Comparison of ENCODE assay signal across 1 cellular context in genomic region chr2:45396671-45397070, GRCh38.
A peak's percentile ranks its signal among the peaks of the same experiment; 100 is the strongest.
TF ChIP-seq lines count a peak whose summit lies in the region.

No MANE protein-coding gene starts in this region.

TF ChIP-seq in HEK293, 187 proteins besides CTCF, POLR2A, EP300 and RAD21 (continued from another document and continues in another):
- TF ChIP-seq PRDM6 (tag by site-specific recombination; IDR thresholded peaks at IDR 0.05) (peak; percentile 79), ZBTB6 (tag by site-specific recombination; IDR thresholded peaks at IDR 0.05) (no peak), ZNF777 (tag by site-specific recombination; IDR thresholded peaks at IDR 0.05; ENCODE audit: borderline replicate concordance) (no peak), ZNF548 (tag by site-specific recombination; IDR thresholded peaks at IDR 0.05) (no peak), ZEB2 (tag by site-specific recombination; IDR thresholded peaks at IDR 0.05) (peak; percentile 63), ZBTB8A (tag by site-specific recombination; IDR thresholded peaks at IDR 0.05) (peak; percentile 22; the same call in 1 of the 2 replicates), GLIS2 (tag by site-specific recombination; IDR thresholded peaks at IDR 0.05) (no peak), ZSCAN18 (tag by site-specific recombination; IDR thresholded peaks at IDR 0.05) (no peak), GLIS1 (tag by site-specific recombination; IDR thresholded peaks at IDR 0.05) (peak; percentile 14; the same call in 1 of the 2 replicates), ZNF518A (tag by site-specific recombination; conservative IDR thresholded peaks at IDR 0.05; ENCODE audit: low read depth) (no peak), BCL6B (tag by site-specific recombination; IDR thresholded peaks at IDR 0.05) (no peak), ZNF426 (tag by site-specific recombination; IDR thresholded peaks at IDR 0.05) (no peak), ZBTB49 (tag by site-specific recombination; IDR thresholded peaks at IDR 0.05; ENCODE audit: low read depth) (no peak), ZNF184 (tag by site-specific recombination; IDR thresholded peaks at IDR 0.05) (no peak), ZNF18 (tag by site-specific recombination; IDR thresholded peaks at IDR 0.05) (no peak), TRIM28 (IDR thresholded peaks at IDR 0.05; ENCODE audit: borderline replicate concordance, low read length) (no peak; the same call in 1 of the 2 replicates), ZNF501 (tag by site-specific recombination; IDR thresholded peaks at IDR 0.05) (no peak), ZNF350 (tag by site-specific recombination; IDR thresholded peaks at IDR 0.05) (no peak), ZNF114 (tag by site-specific recombination; IDR thresholded peaks at IDR 0.05) (no peak), SCRT2 (tag by site-specific recombination; IDR thresholded peaks at IDR 0.05) (0 out of 2 replicates have a peak, but pooled peaks have one; percentile 18), ZNF555 (tag by site-specific recombination; conservative IDR thresholded peaks at IDR 0.05) (no peak), ZBTB48 (tag by site-specific recombination; IDR thresholded peaks at IDR 0.05) (no peak), ZNF311 (tag by site-specific recombination; IDR thresholded peaks at IDR 0.05; ENCODE audit: borderline replicate concordance) (no peak), ZNF48 (tag by site-specific recombination; IDR thresholded peaks at IDR 0.05) (no peak), ZSCAN5A (tag by site-specific recombination; IDR thresholded peaks at IDR 0.05) (no peak), ZNF670 (tag by site-specific recombination; IDR thresholded peaks at IDR 0.05; ENCODE audit: low read depth) (no peak), ZNF214 (tag by site-specific recombination; IDR thresholded peaks at IDR 0.05; ENCODE audit: borderline replicate concordance) (no peak), PRDM4 (tag by site-specific recombination; IDR thresholded peaks at IDR 0.05) (no peak), ZSCAN23 (tag by site-specific recombination; IDR thresholded peaks at IDR 0.05) (no peak), ZNF843 (tag by site-specific recombination; IDR thresholded peaks at IDR 0.05) (peak; percentile 49; the same call in 1 of the 2 replicates), ZNF416 (tag by site-specific recombination; IDR thresholded peaks at IDR 0.05) (no peak), SP7 (tag by site-specific recombination; IDR thresholded peaks at IDR 0.05) (0 out of 2 replicates have a peak, but pooled peaks have one; percentile 34), ZNF623 (tag by site-specific recombination; IDR thresholded peaks at IDR 0.05) (no peak), ZBTB44 (tag by site-specific recombination; IDR thresholded peaks at IDR 0.05) (peak; percentile 22; the same call in 1 of the 2 replicates), ZFP37 (tag by site-specific recombination; IDR thresholded peaks at IDR 0.05) (no peak)
